8 cellular contexts compared by ENCODE assay signal in the genomic region with DNA sequence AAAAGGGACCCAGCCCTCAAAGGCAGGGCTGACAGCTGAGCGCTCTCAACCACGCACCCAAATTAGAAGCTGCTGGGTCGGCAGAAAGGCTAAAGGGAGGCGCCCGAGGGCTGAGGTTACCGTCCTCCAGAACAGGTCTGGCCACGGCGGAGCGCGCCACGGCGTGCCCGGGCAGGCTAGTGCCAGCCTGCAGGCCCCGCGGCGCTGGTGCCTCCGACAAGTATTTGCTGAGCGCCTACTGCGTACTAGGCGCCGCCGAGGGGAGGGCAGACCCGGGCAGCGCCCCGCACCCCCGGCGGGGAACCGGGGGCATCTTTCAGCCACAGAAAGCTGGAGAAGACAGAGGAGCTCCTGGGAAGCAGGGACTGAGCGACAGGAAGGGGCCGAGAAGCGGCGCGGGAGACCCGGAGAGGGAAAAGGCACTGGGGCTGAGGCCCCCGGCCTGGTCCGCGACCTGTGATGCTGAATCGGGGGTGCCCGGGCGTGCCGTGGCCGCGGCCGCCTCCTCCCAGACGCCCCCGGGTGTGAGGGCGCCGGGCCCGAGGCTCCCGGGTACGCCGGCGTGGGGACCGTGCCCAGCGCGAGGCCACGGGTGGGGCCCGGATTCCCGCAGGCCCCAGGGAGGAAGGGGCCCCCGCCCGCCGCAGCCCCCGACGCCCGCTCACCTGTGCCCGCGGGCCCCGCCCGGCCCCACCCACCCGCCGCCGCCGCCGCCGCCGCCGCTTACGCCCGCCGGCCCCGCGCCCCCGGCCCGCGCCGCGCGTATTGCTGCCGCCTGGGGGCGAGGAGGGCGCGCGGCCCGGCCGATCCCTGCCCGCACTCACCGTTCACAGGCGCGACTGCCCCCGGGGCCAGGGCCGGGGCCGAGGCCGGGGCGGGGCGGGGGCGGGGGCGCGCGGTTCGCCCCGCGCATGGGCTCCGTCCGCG. TPM values are rescaled to one million over a fixed set of nuclear protein-coding genes. Genes with fewer than 3 reads are reported as not detected.
A peak's percentile ranks its signal among the peaks of the same experiment; 100 is the strongest.
DNase-seq lines count a peak whose midpoint lies in the region; ATAC-seq lines count a peak whose summit lies in the region.

No MANE protein-coding gene starts in this region.

- H3K36me3 ChIP-seq in adipocyte (ENCODE audit: control insufficient read depth, insufficient read depth, low read length, severe bottlenecking) (peaks cover 12% of the 10 kb centered on the region), iPS DF 6.9 (ENCODE audit: control insufficient read depth, insufficient read depth, low read length) (peaks cover 12% of the 10 kb centered on the region; the same call in 1 of the 2 replicates), skeletal muscle tissue (ENCODE audit: control insufficient read depth in 3 of 3, insufficient read depth in 3 of 3, low read length in 3 of 3) (peaks cover 18 to 25% (median 22%) of the 10 kb centered on the region in 3 donors)

- peak; percentile 30 for DNase-seq in COR-L47 (lab: John Stamatoyannopoulos, UW)
- DNase-seq in NCI-H345 (lab: John Stamatoyannopoulos, UW) = peak; percentile 53
- DNase-seq in adipocyte (ENCODE audit: low read depth) = peak; percentile 67
- no peak for DNase-seq in iPS DF 6.9 (ENCODE audit: low read depth, low spot score)
- DNase-seq in kidney glomerular epithelial cell (lab: John Stamatoyannopoulos, UW) = no peak

- H3K4me3 ChIP-seq in adipocyte (ENCODE audit: low read length) = peak overlapping the region; percentile 87
- peak overlapping the region; percentile 77 for H3K4me3 ChIP-seq in iPS DF 6.9 (ENCODE audit: low read length)
- peak overlapping the region; percentile 50 to 83 (median 81) for H3K4me3 ChIP-seq in skeletal muscle tissue (ENCODE audit: low read length in 3 of 3)

- H3K27me3 ChIP-seq in adipocyte (replicated peaks; ENCODE audit: control insufficient read depth, insufficient read depth, low read length) (no peaks in the 10 kb centered on the region), iPS DF 6.9 (ENCODE audit: control insufficient read depth, insufficient read depth, low read length) (no peaks in the 10 kb centered on the region; the same call in 1 of the 2 replicates), skeletal muscle tissue (ENCODE audit: control insufficient read depth in 3 of 3, insufficient read depth in 3 of 3, low read length in 3 of 3) (peaks cover 0 to 25% (median 22%) of the 10 kb centered on the region in 3 donors)

- H3K27ac ChIP-seq in iPS DF 6.9 (ENCODE audit: low read length) = no peak overlapping the region
- H3K27ac ChIP-seq in skeletal muscle tissue (ENCODE audit: low read depth, low read length) = peak overlapping the region; percentile 88

- peaks cover 18% of the 10 kb centered on the region for H3K4me1 ChIP-seq in adipocyte (ENCODE audit: control insufficient read depth, insufficient read depth, low read length)
- peaks cover 9% of the 10 kb centered on the region for H3K4me1 ChIP-seq in iPS DF 6.9 (ENCODE audit: control insufficient read depth, insufficient read depth, low read length)
- H3K4me1 ChIP-seq in skeletal muscle tissue (ENCODE audit: control insufficient read depth in 3 of 3, insufficient read depth in 3 of 3, low read length in 3 of 3) = peaks cover 26 to 41% (median 36%) of the 10 kb centered on the region in 3 donors

- ATAC-seq in GM21619 (IDR thresholded peaks at IDR 0.05; ENCODE audit: unreplicated experiment) (peak; percentile 4), GM21528 (IDR thresholded peaks at IDR 0.05; ENCODE audit: low FRiP score, unreplicated experiment) (no peak)

- H3K9ac ChIP-seq in adipocyte (ENCODE audit: low read length) (peak overlapping the region; percentile 88), skeletal muscle tissue (ENCODE audit: low read depth in 1 of 3, low read length in 3 of 3) (peak overlapping the region; percentile 84 to 93 (median 91))

- H3K9me3 ChIP-seq in adipocyte (ENCODE audit: control insufficient read depth, low read length) (no peaks in the 10 kb centered on the region), iPS DF 6.9 (ENCODE audit: control insufficient read depth, insufficient read depth, low read length) (no peaks in the 10 kb centered on the region), skeletal muscle tissue (ENCODE audit: control insufficient read depth in 3 of 3, low read length in 3 of 3) (no peaks in the 10 kb centered on the region)

- WGBS in iPS DF 6.9 (ENCODE audit: insufficient coverage, insufficient read length) = no CpG with 5 or more reads among the region's 115 CpGs

RNA-seq across cellular contexts. Expression of a gene that starts 0.5 kb away (rescaled TPM):
- total RNA-seq in skeletal muscle tissue = 63.2 TPM

RNA-seq across cellular contexts. Expression of a gene that starts 2.5 kb away (rescaled TPM):
- under 0.01 TPM for total RNA-seq in skeletal muscle tissue

RNA-seq across cellular contexts. Expression of a gene that starts 25.7 kb away (rescaled TPM):
- under 0.01 TPM for total RNA-seq in skeletal muscle tissue

RNA-seq across cellular contexts. Expression of a gene that starts 25.9 kb away (rescaled TPM):
- total RNA-seq in skeletal muscle tissue = 0.52 TPM

RNA-seq across cellular contexts. Expression of a gene that starts 27.8 kb away (rescaled TPM):
- 84.5 TPM for total RNA-seq in skeletal muscle tissue

Comparison
In these comparisons a context has a peak if more than half of its experiments do, and no peak if none do; other contexts are left out.
1. DNase-seq: peak in COR-L47 (single experiment), NCI-H345 (single experiment) and adipocyte (single experiment); none in iPS DF 6.9 (single experiment) and kidney glomerular epithelial cell (single experiment).
2. Peak in every context shown above with its lines, with median percentiles within 50 percentile points of each other: H3K4me3 ChIP-seq.